In the genomic region with DNA sequence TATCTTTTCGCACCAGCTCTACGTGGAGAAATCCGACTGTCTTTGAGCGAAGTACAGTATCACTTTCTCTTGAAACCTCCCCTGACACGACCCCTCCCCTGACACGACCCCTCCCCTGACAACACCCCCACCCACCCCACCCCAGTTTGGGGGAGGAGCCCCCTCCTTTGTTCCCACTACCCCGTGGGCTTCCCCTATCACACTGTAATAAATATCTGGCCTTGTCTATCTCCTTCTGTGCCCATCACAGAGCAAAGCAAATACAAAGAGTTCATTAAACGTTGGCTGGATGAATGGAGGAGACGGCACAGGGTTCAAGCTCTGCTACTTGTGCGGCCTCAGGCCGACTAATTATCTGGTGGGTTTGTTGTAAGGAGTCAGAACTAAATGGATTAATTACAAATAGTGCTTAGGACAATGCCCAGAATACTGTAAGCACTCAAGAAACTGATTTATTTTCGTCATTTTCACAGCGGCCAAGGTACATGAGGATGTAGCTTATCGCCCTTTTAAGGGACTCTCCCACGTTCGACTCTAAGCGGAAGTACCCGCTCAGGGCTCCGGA, we compare ENCODE assay signal across 8 cellular contexts. TPM values are rescaled to one million over a fixed set of nuclear protein-coding genes. Genes with fewer than 3 reads are reported as not detected.
DNase-seq lines count a peak whose midpoint lies in the region; ATAC-seq and TF ChIP-seq lines count a peak whose summit lies in the region.

No MANE protein-coding gene starts in this region.

- H3K4me1 Mint-ChIP-seq in type B pancreatic cell (ENCODE audit: unreplicated experiment) = peaks cover 18% of the 10 kb centered on the region

- 3 to 4% methylated on average over 19 of the region's 19 CpGs for WGBS in lower leg skin, 2 donors

- no peak for TF ChIP-seq POLR2A in lower leg skin (IDR thresholded peaks at IDR 0.05)

- TF ChIP-seq CTCF in astrocyte of the cerebellum (IDR thresholded peaks at IDR 0.05; ENCODE audit: low read depth, low read length, missing control alignments) = no peak
- no peak for TF ChIP-seq CTCF in lower leg skin (IDR thresholded peaks at IDR 0.05)
- TF ChIP-seq CTCF in type B pancreatic cell (conservative IDR thresholded peaks at IDR 0.05) = no peak

- H3K9ac ChIP-seq in ES-I3 (ENCODE audit: low read depth, low read length) = peak overlapping the region; percentile 86

- no peaks in the 10 kb centered on the region for H3K36me3 Mint-ChIP-seq in type B pancreatic cell

- peak overlapping the region; percentile 88 for H3K4me3 ChIP-seq in astrocyte of the cerebellum (ENCODE audit: low read depth, low read length)
- H3K4me3 ChIP-seq in lower leg skin (ENCODE audit: low read depth, poor library complexity, severe bottlenecking) = peak overlapping the region; percentile 55

- in situ Hi-C loops in astrocyte of the cerebellum (cut with HindIII; ENCODE audit: low sequenced_read_pairs) = no loop called here

- H3K36me3 ChIP-seq in ES-I3 (ENCODE audit: insufficient read depth, low read length) = no peaks in the 10 kb centered on the region

- no peaks in the 10 kb centered on the region for H3K27me3 Mint-ChIP-seq in type B pancreatic cell

- no peaks in the 10 kb centered on the region for H3K9me3 ChIP-seq in ES-I3 (ENCODE audit: control insufficient read depth, insufficient read depth, low read length)

- no peaks in the 10 kb centered on the region for H3K9me3 Mint-ChIP-seq in type B pancreatic cell

- DNase-seq in astrocyte of the cerebellum (ENCODE audit: low read depth) = no peak
- no peak for DNase-seq in lower leg skin (ENCODE audit: low spot score in 2 of 2)
- DNase-seq in type B pancreatic cell (ENCODE audit: extremely low spot score, unreplicated experiment) = no peak
- DNase-seq in posterior vena cava (ENCODE audit: low spot score) = no peak
- no peak for DNase-seq in amygdala (lab: John Stamatoyannopoulos, UW)
- DNase-seq in pons (ENCODE audit: low spot score) = no peak

- H3K27ac Mint-ChIP-seq in type B pancreatic cell = peak overlapping the region; percentile 99

- ATAC-seq in HG03565 (IDR thresholded peaks at IDR 0.05; ENCODE audit: unreplicated experiment) = peak; percentile 1

- H3K4me3 Mint-ChIP-seq in type B pancreatic cell = peak overlapping the region; percentile 93

- intact Hi-C loops in lower leg skin (cut with DNase I; ENCODE audit: low total_unique reads) = no loop called here
- intact Hi-C loops in posterior vena cava (cut with DNase I) = no loop called here

- 0 out of 2 replicates have a peak, but pooled peaks cover 3% of the 10 kb centered on the region for H3K4me1 ChIP-seq in ES-I3 (ENCODE audit: insufficient read depth, low read length)

RNA-seq across cellular contexts. Expression of gene GGA1, which starts 0.6 kb away (rescaled TPM):
- total RNA-seq in lower leg skin (10 to 100 TPM; 50.3 to 66.0 (median 53.6) TPM), type B pancreatic cell (ENCODE audit: low replicate concordance) (71.8 and 80.2 TPM in 2 replicates), posterior vena cava (10 to 100 TPM; 30.0 to 31.2 TPM)

RNA-seq across cellular contexts. Expression of gene LGALS2, which starts 28.1 kb away (rescaled TPM):
- total RNA-seq in lower leg skin (1 to 10 TPM in 1 of 4 donors, not detected in 3; 1.4 TPM), type B pancreatic cell (ENCODE audit: low replicate concordance) (2.6 and 8.7 TPM in 2 replicates), posterior vena cava (not detected)

RNA-seq across cellular contexts. Expression of gene SH3BP1, which starts 31.5 kb away (rescaled TPM):
- total RNA-seq in lower leg skin (10 to 100 TPM; 29.1 to 83.3 (median 60.3) TPM), type B pancreatic cell (ENCODE audit: low replicate concordance) (30.0 and 31.1 TPM in 2 replicates), posterior vena cava (1 to 10 TPM; 7.2 to 7.4 TPM)

RNA-seq across cellular contexts. Expression of gene CDC42EP1, which starts 47.7 kb away (rescaled TPM):
- total RNA-seq in lower leg skin (10 to 100 TPM; 44.4 to 80.1 (median 70.5) TPM), type B pancreatic cell (ENCODE audit: low replicate concordance) (20.5 and 30.4 TPM in 2 replicates), posterior vena cava (10 to 100 TPM; 56.2 to 59.3 TPM)

RNA-seq across cellular contexts. Expression of gene PDXP, which starts 50.5 kb away (rescaled TPM):
- total RNA-seq in lower leg skin (1 to 10 TPM; 1.8 to 4.6 (median 3.2) TPM), type B pancreatic cell (ENCODE audit: low replicate concordance) (15.6 and 30.2 TPM in 2 replicates), posterior vena cava (1 to 10 TPM; 5.0 to 5.4 TPM)
